8 cellular contexts compared by ENCODE assay signal in genomic region chr13:108895220-108895704, GRCh38.
DNase-seq lines count a peak whose midpoint lies in the region; ATAC-seq and TF ChIP-seq lines count a peak whose summit lies in the region.

No MANE protein-coding gene starts in this region.

- H3K27me3 ChIP-seq in mesendoderm (ENCODE audit: insufficient read depth, low read length, poor library complexity) = no peaks in the 10 kb centered on the region

- H3K36me3 Mint-ChIP-seq in MCF 10A (ENCODE audit: insufficient read depth, unreplicated experiment) = no peaks in the 10 kb centered on the region

- ATAC-seq in GM21515 (IDR thresholded peaks at IDR 0.05; ENCODE audit: unreplicated experiment) = peak; percentile 47
- no peak for ATAC-seq in HG02973 (IDR thresholded peaks at IDR 0.05; ENCODE audit: unreplicated experiment)

- H3K36me3 ChIP-seq in mesendoderm (ENCODE audit: control insufficient read depth, insufficient read depth, low read length) = no peaks in the 10 kb centered on the region

- CTCF ChIA-PET in MCF 10A (lab: Yijun Ruan, JAX) = interaction anchor here (0.5 to 6.3 kb wide), 36 partner anchors 10 to 1233 kb away, joined by 3 to 121 read pairs (median 4); partner anchors contain the start of gene MYO16

- no peak overlapping the region for H4K5ac ChIP-seq in mesendoderm (ENCODE audit: low read length)

- no peaks in the 10 kb centered on the region for H3K4me1 ChIP-seq in mesendoderm (ENCODE audit: control insufficient read depth, low read depth, low read length)

- H3K27ac Mint-ChIP-seq in MCF 10A (ENCODE audit: low read depth, unreplicated experiment) = no peak overlapping the region

- H3K79me2 ChIP-seq in mesendoderm (ENCODE audit: control insufficient read depth, insufficient read depth, low read length) = no peaks in the 10 kb centered on the region

- H3K27ac ChIP-seq in mesendoderm (ENCODE audit: low read depth, low read length) = no peak overlapping the region

- H4K8ac ChIP-seq in mesendoderm (ENCODE audit: low read depth, low read length) = no peak overlapping the region

- POLR2A ChIA-PET in MCF 10A (lab: Yijun Ruan, JAX) = no interaction called here

- peaks cover 29% of the 10 kb centered on the region for H3K27me3 Mint-ChIP-seq in MCF 10A (ENCODE audit: insufficient read depth, unreplicated experiment)

- H3K4ac ChIP-seq in mesendoderm (ENCODE audit: low read depth, low read length) = no peak overlapping the region

- no peak overlapping the region for H2AK5ac ChIP-seq in mesendoderm (ENCODE audit: low read length)

- peak; percentile 60 for TF ChIP-seq CTCF in MCF 10A (IDR thresholded peaks at IDR 0.05; ENCODE audit: unreplicated experiment)

- intact Hi-C loops in MCF 10A (cut with micrococcal nuclease) = loop anchor here (1.0 to 5.0 kb wide), 3 partner anchors 286 to 668 kb away; no protein-coding TSS in a partner anchor

- no peaks in the 10 kb centered on the region for H3K4me1 Mint-ChIP-seq in MCF 10A (ENCODE audit: insufficient read depth, unreplicated experiment)

- H3K23ac ChIP-seq in mesendoderm (ENCODE audit: low read length) = no peak overlapping the region

- H3K4me2 ChIP-seq in mesendoderm (ENCODE audit: low read length) = no peak overlapping the region

- no CpG with 5 or more reads among the region's 5 CpGs for WGBS in mesendoderm (ENCODE audit: extremely low coverage, insufficient coverage, low lambda C conversion rate)

- H3K79me1 ChIP-seq in mesendoderm (ENCODE audit: low read length) = no peaks in the 10 kb centered on the region

- no TSS peak for BruUV-seq in MCF 10A (replicated peaks; lab: Mats Ljungman, UMichigan)

- no peak overlapping the region for H2BK15ac ChIP-seq in mesendoderm (replicated peaks; ENCODE audit: low read depth)

- no peak overlapping the region for H3K4me3 ChIP-seq in mesendoderm (ENCODE audit: low read length)

- no peak overlapping the region for H3K9ac ChIP-seq in mesendoderm (ENCODE audit: low read length)

- no peak overlapping the region for H3K56ac ChIP-seq in mesendoderm (ENCODE audit: low read length)

- H3K4me3 Mint-ChIP-seq in MCF 10A (ENCODE audit: unreplicated experiment) = no peak overlapping the region

- no peaks in the 10 kb centered on the region for H3K9me3 Mint-ChIP-seq in MCF 10A (ENCODE audit: unreplicated experiment)

- H2BK5ac ChIP-seq in mesendoderm (ENCODE audit: low read length) = no peak overlapping the region

- no peak overlapping the region for H3K18ac ChIP-seq in mesendoderm (ENCODE audit: low read length)

- H2BK120ac ChIP-seq in mesendoderm (ENCODE audit: low read depth, low read length) = no peak overlapping the region

- DNase-seq in CD1c-positive myeloid dendritic cell (ENCODE audit: extremely low spot score) (peak; percentile 50), NCI-H345 (lab: John Stamatoyannopoulos, UW) (peak; percentile 63), MCF 10A (ENCODE audit: unreplicated experiment) (peak; percentile 67), mesendoderm (peak; percentile 43), mesenteric fat pad (ENCODE audit: low spot score) (no peak)
- no peak for DNase-seq in stimulated activated CD4-positive, alpha-beta T cell treated with anti-CD3 and anti-CD28 coated beads, Interleukin-1b, Interleukin-23, amount 100 ng/mL, for 48 hours

Comparison
In these comparisons a context has a peak if more than half of its experiments do, and no peak if none do; other contexts are left out.
1. DNase-seq: peak in CD1c-positive myeloid dendritic cell (single experiment), NCI-H345 (single experiment), MCF 10A (single experiment) and mesendoderm (single experiment); none in mesenteric fat pad (single experiment) and stimulated activated CD4-positive, alpha-beta T cell treated with anti-CD3 and anti-CD28 coated beads, Interleukin-1b, Interleukin-23, amount 100 ng/mL, for 48 hours (single experiment).